ENCODE assay signal across 7 cellular contexts in genomic region chr12:123388218-123388947, GRCh38. TPM values are rescaled to one million over a fixed set of nuclear protein-coding genes. Genes with fewer than 3 reads are reported as not detected.
DNase-seq lines count a peak whose midpoint lies in the region; ATAC-seq and TF ChIP-seq lines count a peak whose summit lies in the region.

No MANE protein-coding gene starts in this region.

- H3K9me3 ChIP-seq in liver (ENCODE audit: control insufficient read depth in 4 of 4, low read length in 3 of 4): no peaks in the 10 kb centered on the region

- H3K27me3 ChIP-seq in liver (ENCODE audit: control insufficient read depth in 4 of 4, insufficient read depth in 4 of 4, low read length in 3 of 4): no peaks in the 10 kb centered on the region

- peaks cover 4 to 14% (median 12%) of the 10 kb centered on the region in 4 donors for H3K36me3 ChIP-seq in liver (ENCODE audit: control insufficient read depth in 4 of 4, insufficient read depth in 3 of 4, low read depth in 1 of 4, low read length in 3 of 4)

- DNase-seq in NCI-H510A (lab: John Stamatoyannopoulos, UW) (peak; percentile 42), dermis blood vessel endothelial cell (peak; percentile 77)
- peak; percentile 49 to 59 for DNase-seq in activated CD4-positive, alpha-beta T cell treated with anti-CD3 and anti-CD28 coated beads, Interleukin-2, amount 50 U/mL, for 24 hours (ENCODE audit: low read depth in 1 of 2, low spot score in 1 of 2)
- peak; percentile 70 to 76 for DNase-seq in stimulated activated CD4-positive, alpha-beta T cell treated with anti-CD3 and anti-CD28 coated beads, Interleukin-4, amount 100 ng/mL, for 4 hours

- no peak for TF ChIP-seq CTCF in liver (IDR thresholded peaks at IDR 0.05; ENCODE audit: low read depth, low read length, missing input control)

- peaks cover 11 to 28% (median 23%) of the 10 kb centered on the region in 4 donors for H3K4me1 ChIP-seq in liver (ENCODE audit: control insufficient read depth in 4 of 4, insufficient read depth in 4 of 4, low read length in 3 of 4)

- H3K4me3 ChIP-seq in liver (ENCODE audit: low read depth in 1 of 3, low read length in 3 of 3): peak overlapping the region; percentile 67 to 88 (median 76)

- TF ChIP-seq RAD21 in liver (IDR thresholded peaks at IDR 0.05): no peak

- peak overlapping the region; percentile 42 to 69 for H3K9ac ChIP-seq in liver (ENCODE audit: low read depth in 1 of 2, low read length in 2 of 2)

- WGBS in liver: under 1% methylated on average over 52 of the region's 52 CpGs

- ATAC-seq in GM18498 (IDR thresholded peaks at IDR 0.05; ENCODE audit: unreplicated experiment) (peak; percentile 43), HG02973 (IDR thresholded peaks at IDR 0.05; ENCODE audit: unreplicated experiment) (peak; percentile 34)

- H3K27ac ChIP-seq in liver (ENCODE audit: low read depth in 1 of 2, low read length in 2 of 2): peak overlapping the region; percentile 89 to 93

TF ChIP-seq in liver, 16 proteins besides CTCF, POLR2A, EP300 and RAD21:
- TF ChIP-seq REST (IDR thresholded peaks at IDR 0.05) (peak; percentile 13), TAF1 (conservative IDR thresholded peaks at IDR 0.05) (no peak), GABPA (IDR thresholded peaks at IDR 0.05 in 1 of 2, conservative IDR thresholded peaks at IDR 0.05 in 1 of 2) (no peak), RXRA (IDR thresholded peaks at IDR 0.05) (no peak), FOXA1 (IDR thresholded peaks at IDR 0.05) (no peak), HNF4G (IDR thresholded peaks at IDR 0.05) (no peak), HNF4A (conservative IDR thresholded peaks at IDR 0.05) (no peak), SP1 (IDR thresholded peaks at IDR 0.05) (peak; percentile 29), ATF3 (IDR thresholded peaks at IDR 0.05) (no peak), ZBTB33 (IDR thresholded peaks at IDR 0.05) (peak; percentile 35), FOXA2 (IDR thresholded peaks at IDR 0.05) (no peak), NR2F2 (IDR thresholded peaks at IDR 0.05) (no peak), JUND (IDR thresholded peaks at IDR 0.05) (no peak), MAX (IDR thresholded peaks at IDR 0.05) (no peak), EGR1 (IDR thresholded peaks at IDR 0.05; ENCODE audit: low read depth in 2 of 2) (no peak), YY1 (IDR thresholded peaks at IDR 0.05) (no peak)

RNA-seq across cellular contexts. Expression of gene KMT5A, which starts 4.5 kb away (rescaled TPM):
- total RNA-seq in dermis blood vessel endothelial cell (36.6 and 56.2 TPM in 2 replicates), liver (10 to 100 TPM; 13.8 to 49.0 TPM)
- 10 to 100 TPM in 1 of 2 donors, 1 to 10 TPM in 1; 4.7 to 10.1 TPM for polyA plus RNA-seq in liver

RNA-seq across cellular contexts. Expression of gene SBNO1, which starts 23.7 kb away (rescaled TPM):
- total RNA-seq in dermis blood vessel endothelial cell: 28.6 and 41.2 TPM in 2 replicates
- 10 to 100 TPM; 13.1 to 19.8 TPM for total RNA-seq in liver
- 1 to 10 TPM; 4.0 to 7.8 TPM for polyA plus RNA-seq in liver

RNA-seq across cellular contexts. Expression of gene RILPL2, which starts 48.1 kb away (rescaled TPM):
- total RNA-seq in dermis blood vessel endothelial cell: 3.8 and 4.1 TPM in 2 replicates
- total RNA-seq in liver: 1 to 10 TPM; 1.8 TPM
- 1 to 10 TPM; 2.1 TPM for polyA plus RNA-seq in liver

Comparison
In these comparisons a context has a peak if more than half of its experiments do, and no peak if none do; other contexts are left out.
1. Peak in every context shown above with its lines: DNase-seq, ATAC-seq, H3K4me3 ChIP-seq and H3K27ac ChIP-seq.